ENCODE assay signal across 9 cellular contexts in the genomic region with DNA sequence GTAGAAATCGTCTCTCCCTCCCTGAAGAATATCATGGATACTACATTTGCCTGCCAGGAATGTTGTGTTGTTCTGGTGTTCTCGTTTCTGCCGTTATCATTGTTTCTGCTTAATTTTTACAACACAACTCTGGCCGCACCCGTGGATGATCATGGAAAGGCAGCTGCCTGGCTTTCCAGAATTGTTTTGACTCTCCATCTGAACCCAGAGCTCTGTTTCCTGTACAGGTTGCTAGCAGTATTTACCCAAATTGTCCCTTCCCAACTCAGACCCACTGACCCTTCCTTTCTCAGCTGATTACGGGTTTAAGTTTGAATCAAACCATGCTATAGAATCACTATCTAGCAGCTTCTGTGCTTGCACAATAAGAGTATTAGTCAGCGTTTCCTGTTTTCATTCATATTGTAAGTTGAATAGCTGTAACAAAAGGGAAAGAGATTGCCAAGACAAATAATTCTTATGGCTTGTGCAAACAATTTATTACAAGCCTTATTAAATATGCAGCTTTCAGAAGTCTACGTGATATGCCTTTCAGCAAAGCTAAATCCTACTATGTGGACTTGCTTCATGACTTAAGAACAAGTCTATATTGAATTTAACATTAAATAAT.
DNase-seq lines count a peak whose midpoint lies in the region; TF ChIP-seq lines count a peak whose summit lies in the region.
"Had no signal": no experiment of that assay in that cellular context is flagged by ENCODE, and none has a peak within 500 bp of the region (broad histone marks: within the 10 kb centered on the region; RNA-seq: fewer than 3 reads in every experiment).

No MANE protein-coding gene starts in this region.

- intact Hi-C loops in activated T-helper 2 cell treated with anti-CD3 and anti-CD28 coated beads, Interferon-gamma antibody, Interleukin-2, Interleukin-4, amounts not matched to agents 10 μg/mL and 5 μg/mL and 100 μg/mL, durations not matched to agents 14 hours and 24 hours and 36 hours (cut with micrococcal nuclease) = loop anchor here (2.0 kb wide), 1 partner anchor 18 kb away; no protein-coding TSS in a partner anchor
- intact Hi-C loops in Caco-2 (cut with micrococcal nuclease; ENCODE audit: unreplicated experiment) = loop anchor here (2.0 kb wide), 1 partner anchor 112 kb away; no protein-coding TSS in a partner anchor

- DNase-seq in Daoy (ENCODE audit: low read depth) = peak; percentile 73
- DNase-seq in NCI-H1092 treated with DMSO at 0.1 percent for 48 hours (lab: John Stamatoyannopoulos, UW) = peak; percentile 37
- DNase-seq in activated T-helper 2 cell treated with anti-CD3 and anti-CD28 coated beads, Interferon-gamma antibody, Interleukin-2, Interleukin-4, amounts not matched to agents 10 μg/mL and 5 μg/mL and 100 μg/mL, durations not matched to agents 14 hours and 24 hours and 36 hours (ENCODE audit: low spot score) = no peak
- peak; percentile 46 for DNase-seq in kidney glomerular epithelial cell (lab: John Stamatoyannopoulos, UW)
- no peak for DNase-seq in D341Med (ENCODE audit: low spot score)
- no peak for DNase-seq in Caco-2
- no peak for DNase-seq in Ammon's horn (ENCODE audit: low spot score)
- no peak for DNase-seq in GM20000 (ENCODE audit: low spot score)
- DNase-seq: naive B cell had no signal

- H3K4me3 Mint-ChIP-seq in activated T-helper 2 cell treated with anti-CD3 and anti-CD28 coated beads, Interferon-gamma antibody, Interleukin-2, Interleukin-4, amounts not matched to agents 10 μg/mL and 5 μg/mL and 100 μg/mL, durations not matched to agents 14 hours and 24 hours and 36 hours (ENCODE audit: low read depth) = no peak overlapping the region
- no peak overlapping the region for H3K4me3 Mint-ChIP-seq in Caco-2 (ENCODE audit: unreplicated experiment)
- H3K4me3 Mint-ChIP-seq: naive B cell had no signal

- no peaks in the 10 kb centered on the region for H3K4me1 ChIP-seq in Caco-2

- no peaks in the 10 kb centered on the region for H3K36me3 ChIP-seq in Caco-2 (ENCODE audit: control insufficient read depth, insufficient read depth, low read length)

- TF ChIP-seq CTCF in Caco-2 (IDR thresholded peaks at IDR 0.05; ENCODE audit: insufficient read depth in 1 of 2, low read depth in 1 of 2, low read length in 1 of 2, severe bottlenecking in 1 of 2, unreplicated experiment in 1 of 2) = no peak
- no peak for TF ChIP-seq CTCF in GM20000 (IDR thresholded peaks at IDR 0.05; ENCODE audit: extremely low read depth, missing control alignments)

- peaks cover 33% of the 10 kb centered on the region for H3K4me1 Mint-ChIP-seq in activated T-helper 2 cell treated with anti-CD3 and anti-CD28 coated beads, Interferon-gamma antibody, Interleukin-2, Interleukin-4, amounts not matched to agents 10 μg/mL and 5 μg/mL and 100 μg/mL, durations not matched to agents 14 hours and 24 hours and 36 hours (ENCODE audit: low read depth)
- no peaks in the 10 kb centered on the region for H3K4me1 Mint-ChIP-seq in Caco-2 (ENCODE audit: low read depth, unreplicated experiment)
- H3K4me1 Mint-ChIP-seq: naive B cell had no signal

- H3K9me3 ChIP-seq in Caco-2 = no peaks in the 10 kb centered on the region

- CTCF ChIA-PET in Caco-2 (lab: Charles Lee) = interaction anchor here (1.6 kb wide), 1 partner anchor 10 kb away, joined by 5 read pairs; no protein-coding TSS in a partner anchor

- H3K36me3 Mint-ChIP-seq in activated T-helper 2 cell treated with anti-CD3 and anti-CD28 coated beads, Interferon-gamma antibody, Interleukin-2, Interleukin-4, amounts not matched to agents 10 μg/mL and 5 μg/mL and 100 μg/mL, durations not matched to agents 14 hours and 24 hours and 36 hours (ENCODE audit: low read depth) = peaks cover 21% of the 10 kb centered on the region
- H3K36me3 Mint-ChIP-seq in Caco-2 (ENCODE audit: insufficient read depth, unreplicated experiment) = peaks cover 12% of the 10 kb centered on the region
- H3K36me3 Mint-ChIP-seq: naive B cell had no signal

- no peaks in the 10 kb centered on the region for H3K27me3 ChIP-seq in Caco-2 (replicated peaks; ENCODE audit: control insufficient read depth, insufficient read depth, low read length)

- no TSS peak for BruUV-seq in Caco-2 (replicated peaks; lab: Mats Ljungman, UMichigan)

- no peak overlapping the region for H3K4me3 ChIP-seq in Caco-2 (ENCODE audit: low read depth, low read length)

- no peaks in the 10 kb centered on the region for H3K27me3 Mint-ChIP-seq in activated T-helper 2 cell treated with anti-CD3 and anti-CD28 coated beads, Interferon-gamma antibody, Interleukin-2, Interleukin-4, amounts not matched to agents 10 μg/mL and 5 μg/mL and 100 μg/mL, durations not matched to agents 14 hours and 24 hours and 36 hours (ENCODE audit: low read depth)
- no peaks in the 10 kb centered on the region for H3K27me3 Mint-ChIP-seq in Caco-2 (ENCODE audit: insufficient read depth, unreplicated experiment)
- H3K27me3 Mint-ChIP-seq: naive B cell had no signal

- POLR2A ChIA-PET in Caco-2 (lab: Charles Lee) = no interaction called here

- no peaks in the 10 kb centered on the region for H3K9me3 Mint-ChIP-seq in activated T-helper 2 cell treated with anti-CD3 and anti-CD28 coated beads, Interferon-gamma antibody, Interleukin-2, Interleukin-4, amounts not matched to agents 10 μg/mL and 5 μg/mL and 100 μg/mL, durations not matched to agents 14 hours and 24 hours and 36 hours
- H3K9me3 Mint-ChIP-seq in Caco-2 (ENCODE audit: unreplicated experiment) = no peaks in the 10 kb centered on the region
- H3K9me3 Mint-ChIP-seq: naive B cell had no signal

- peak overlapping the region; percentile 67 for H3K27ac Mint-ChIP-seq in activated T-helper 2 cell treated with anti-CD3 and anti-CD28 coated beads, Interferon-gamma antibody, Interleukin-2, Interleukin-4, amounts not matched to agents 10 μg/mL and 5 μg/mL and 100 μg/mL, durations not matched to agents 14 hours and 24 hours and 36 hours
- no peak overlapping the region for H3K27ac Mint-ChIP-seq in Caco-2 (ENCODE audit: unreplicated experiment)

Comparison
In these comparisons a context has a peak if more than half of its experiments do, and no peak if none do; other contexts are left out.
1. DNase-seq: peak in Daoy (single experiment), NCI-H1092 treated with DMSO at 0.1 percent for 48 hours (single experiment) and kidney glomerular epithelial cell (single experiment); none in activated T-helper 2 cell treated with anti-CD3 and anti-CD28 coated beads, Interferon-gamma antibody, Interleukin-2, Interleukin-4, amounts not matched to agents 10 μg/mL and 5 μg/mL and 100 μg/mL, durations not matched to agents 14 hours and 24 hours and 36 hours (single experiment), D341Med (single experiment), Caco-2 (0 of 2), Ammon's horn (single experiment) and GM20000 (single experiment).